ENCODE assay signal across 8 cellular contexts in the genomic region with DNA sequence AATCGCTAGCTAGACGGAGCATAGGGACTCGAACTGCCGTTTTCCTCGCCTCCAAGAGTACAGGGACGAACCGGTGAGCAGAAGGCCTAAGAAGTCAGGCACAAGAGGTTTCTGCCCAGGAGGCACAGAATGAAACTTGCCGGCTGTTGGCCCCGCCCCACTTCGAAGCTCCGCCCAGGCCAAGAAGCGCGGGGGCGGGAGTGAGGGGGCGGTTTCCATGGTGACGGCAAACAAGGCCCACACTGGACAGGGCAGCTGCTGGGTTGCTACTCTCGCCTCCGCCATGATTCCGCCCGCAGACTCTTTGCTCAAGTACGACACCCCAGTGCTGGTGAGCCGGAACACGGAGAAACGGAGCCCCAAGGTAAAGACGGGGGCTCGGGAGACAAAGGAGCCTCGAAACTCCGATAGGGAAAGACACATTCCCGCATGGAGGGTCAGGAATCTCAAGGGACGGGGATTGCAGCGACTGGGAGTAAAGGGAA. TPM values are rescaled to one million over a fixed set of nuclear protein-coding genes. Genes with fewer than 3 reads are reported as not detected.
DNase-seq lines count a peak whose midpoint lies in the region; ATAC-seq and TF ChIP-seq lines count a peak whose summit lies in the region.

A gene (plus strand): TSS at position 229 of the 485 bp plus-strand sequence. CDS start 55 bp downstream, at position 284.

- no peaks in the 10 kb centered on the region for H3K36me3 ChIP-seq in prostate gland

- no peaks in the 10 kb centered on the region for H3K9me3 Mint-ChIP-seq in activated T-cell treated with anti-CD3 and anti-CD28 coated beads, Interleukin-2, amount 50 U/mL, for 4 hours
- H3K9me3 Mint-ChIP-seq in brain = peaks cover 0 to 5% (median 0%) of the 10 kb centered on the region in 5 experiments

- H3K27me3 Mint-ChIP-seq in activated T-cell treated with anti-CD3 and anti-CD28 coated beads, Interleukin-2, amount 50 U/mL, for 4 hours (ENCODE audit: low read depth) = peaks cover 3% of the 10 kb centered on the region
- H3K27me3 Mint-ChIP-seq in brain = peaks cover 12% of the 10 kb centered on the region

- peak; percentile 29 for DNase-seq in activated T-cell treated with anti-CD3 and anti-CD28 coated beads, Interleukin-2, amount 50 U/mL, for 1 hour
- DNase-seq in activated T-cell treated with anti-CD3 and anti-CD28 coated beads, Interleukin-2, amount 50 U/mL, for 4 hours = no peak
- DNase-seq in NCI-H526 treated with DMSO at 0.1 percent for 48 hours (lab: John Stamatoyannopoulos, UW) = peak; percentile 31
- peak; percentile 1 to 92 (median 77) for DNase-seq in hypothalamus (lab: John Stamatoyannopoulos, UW)
- peak; percentile 90 for DNase-seq in prostate gland (ENCODE audit: low spot score)

- H3K4me1 Mint-ChIP-seq in activated T-cell treated with anti-CD3 and anti-CD28 coated beads, Interleukin-2, amount 50 U/mL, for 4 hours (ENCODE audit: low read depth) = peaks cover 20% of the 10 kb centered on the region
- H3K4me1 Mint-ChIP-seq in brain = peaks cover 73% of the 10 kb centered on the region

- H3K4me3 ChIP-seq in prostate gland = peak within 1 kb of the TSS; percentile 29 to 36

- TF ChIP-seq CTCF in brain (conservative IDR thresholded peaks at IDR 0.05) (no peak), prostate gland (IDR thresholded peaks at IDR 0.05) (no peak)

- no peak within 1 kb of the TSS for H3K4me3 Mint-ChIP-seq in activated T-cell treated with anti-CD3 and anti-CD28 coated beads, Interleukin-2, amount 50 U/mL, for 4 hours
- H3K4me3 Mint-ChIP-seq in brain = peak within 1 kb of the TSS; percentile 87 to 100 (median 95)

- no peaks in the 10 kb centered on the region for H3K27me3 ChIP-seq in prostate gland (replicated peaks; ENCODE audit: insufficient read depth)

- peaks cover 11% of the 10 kb centered on the region for H3K36me3 Mint-ChIP-seq in activated T-cell treated with anti-CD3 and anti-CD28 coated beads, Interleukin-2, amount 50 U/mL, for 4 hours (ENCODE audit: insufficient read depth)
- peaks cover 30% of the 10 kb centered on the region for H3K36me3 Mint-ChIP-seq in brain

- H3K9me3 ChIP-seq in prostate gland = no peaks in the 10 kb centered on the region

- 7% methylated on average over 30 of the region's 31 CpGs for WGBS in prostate gland

- H3K4me1 ChIP-seq in prostate gland (replicated peaks) = peaks cover 10% of the 10 kb centered on the region

- H3K27ac Mint-ChIP-seq in brain = peak within 1 kb of the TSS; percentile 95 to 100 (median 97)

- intact Hi-C loops in prostate gland (cut with DNase I) = loop anchor here (10.0 kb wide), 1 partner anchor 248 kb away; a partner anchor contains a TSS

- ATAC-seq in activated T-cell treated with anti-CD3 and anti-CD28 coated beads, Interleukin-2, amount 50 U/mL, for 4 hours = no peak
- ATAC-seq in GM18861 (IDR thresholded peaks at IDR 0.05; ENCODE audit: unreplicated experiment) (no peak), HG03097 (IDR thresholded peaks at IDR 0.05; ENCODE audit: low FRiP score, unreplicated experiment) (no peak)

- peak; percentile 9 for TF ChIP-seq POLR2A in prostate gland (IDR thresholded peaks at IDR 0.05)

- peak within 1 kb of the TSS; percentile 36 to 43 for H3K27ac ChIP-seq in prostate gland

RNA-seq across cellular contexts. Expression of the gene that starts here (rescaled TPM):
- total RNA-seq in activated T-cell treated with anti-CD3 and anti-CD28 coated beads, Interleukin-2, amount 50 U/mL, for 4 hours = not detected
- polyA plus RNA-seq in brain (ENCODE audit: insufficient read depth, low read depth, low replicate concordance) = 57.5 TPM
- 10 to 100 TPM; 23.8 to 37.4 TPM for total RNA-seq in prostate gland

Comparison
In these comparisons a context has a peak if more than half of its experiments do, and no peak if none do; other contexts are left out.
1. RNA of the gene that starts here (total RNA-seq): 23.8 to 37.4 TPM in prostate gland; not detected in activated T-cell treated with anti-CD3 and anti-CD28 coated beads, Interleukin-2, amount 50 U/mL, for 4 hours; every median in the first group is over 10 times any median in the second.